11 cellular contexts compared by ENCODE assay signal in the genomic region with DNA sequence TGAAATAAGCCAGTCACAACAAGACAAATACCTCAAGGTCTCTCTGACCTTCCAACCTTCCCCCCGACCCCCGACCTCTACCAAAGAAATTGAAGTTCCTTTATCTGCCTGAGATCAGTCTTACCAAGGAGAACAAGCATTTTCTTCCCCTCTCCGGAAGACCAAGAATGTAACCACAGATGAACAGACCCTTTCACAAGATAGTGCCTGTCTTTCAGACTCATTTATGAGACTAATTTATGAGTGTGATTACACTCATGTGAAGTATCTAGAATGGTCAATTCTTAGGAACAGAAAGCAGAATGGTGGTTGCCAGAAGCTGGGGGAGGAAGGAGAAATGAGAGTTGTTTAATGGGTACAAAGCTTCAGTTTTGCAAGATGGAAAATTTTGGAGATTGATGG.
DNase-seq lines count a peak whose midpoint lies in the region; ATAC-seq and TF ChIP-seq lines count a peak whose summit lies in the region.
"Had no signal": no experiment of that assay in that cellular context is flagged by ENCODE, and none has a peak within 500 bp of the region (broad histone marks: within the 10 kb centered on the region; RNA-seq: fewer than 3 reads in every experiment).

No MANE protein-coding gene starts in this region.

- H2AFZ ChIP-seq in OCI-LY7 (ENCODE audit: low read length) (peak overlapping the region; percentile 92), mesenchymal stem cell (ENCODE audit: low read depth, low read length) (no peak overlapping the region)
- H2AFZ ChIP-seq: parathyroid adenoma had no signal

- H2BK5ac ChIP-seq in mesenchymal stem cell (ENCODE audit: low read depth, low read length, poor library complexity, severe bottlenecking), result no peak overlapping the region

- peaks cover 30% of the 10 kb centered on the region for H3K4me1 ChIP-seq in OCI-LY7 (ENCODE audit: insufficient read depth, low read length, poor library complexity, severe bottlenecking)
- no peaks in the 10 kb centered on the region for H3K4me1 ChIP-seq in mesenchymal stem cell (ENCODE audit: control insufficient read depth, insufficient read depth, low read depth, low read length)
- H3K4me1 ChIP-seq: parathyroid adenoma had no signal

- BruUV-seq in OCI-LY7 (replicated peaks; lab: Mats Ljungman, UMichigan), result no TSS peak

- ATAC-seq in GM21723 (IDR thresholded peaks at IDR 0.05; ENCODE audit: unreplicated experiment) (peak; percentile 65), HG03354 (IDR thresholded peaks at IDR 0.05; ENCODE audit: poor library complexity, severe bottlenecking, unreplicated experiment) (no peak)

- no peak overlapping the region for H3K14ac ChIP-seq in mesenchymal stem cell (ENCODE audit: low read length in 2 of 2)

- H2BK120ac ChIP-seq in mesenchymal stem cell (ENCODE audit: low read depth, low read length), result no peak overlapping the region

- no peak overlapping the region for H2AK5ac ChIP-seq in mesenchymal stem cell (ENCODE audit: low read length, severe bottlenecking)

- H3K4ac ChIP-seq in mesenchymal stem cell (ENCODE audit: low read depth in 1 of 2, low read length in 2 of 2), result no peak overlapping the region

- H4K20me1 ChIP-seq in OCI-LY7 (ENCODE audit: insufficient read depth, low read length), result no peaks in the 10 kb centered on the region

- H3K9me3 ChIP-seq in OCI-LY7 (ENCODE audit: low read length), result no peaks in the 10 kb centered on the region; the same call in 1 of the 2 replicates
- H3K9me3 ChIP-seq in mesenchymal stem cell (ENCODE audit: control insufficient read depth, low read length), result no peaks in the 10 kb centered on the region

- peaks cover 2% of the 10 kb centered on the region for H3K79me1 ChIP-seq in mesenchymal stem cell (replicated peaks; ENCODE audit: low read length, poor library complexity, severe bottlenecking)

- no peak overlapping the region for H4K91ac ChIP-seq in mesenchymal stem cell (ENCODE audit: low read length)

- H3K9ac ChIP-seq in mesenchymal stem cell (ENCODE audit: low read length), result no peak overlapping the region
- H3K9ac ChIP-seq: parathyroid adenoma had no signal

- H3K79me2 ChIP-seq in OCI-LY7 (ENCODE audit: insufficient read depth, low read depth, low read length), result no peaks in the 10 kb centered on the region
- H3K79me2 ChIP-seq: parathyroid adenoma had no signal

- H3K27me3 ChIP-seq in mesenchymal stem cell (ENCODE audit: control insufficient read depth in 1 of 2, insufficient read depth in 1 of 2, low read length in 2 of 2), result no peaks in the 10 kb centered on the region

- no peaks in the 10 kb centered on the region for H3K9me2 ChIP-seq in OCI-LY7 (ENCODE audit: insufficient read depth, low read length)

- peak overlapping the region; percentile 61 for H3K4me2 ChIP-seq in OCI-LY7 (ENCODE audit: low read length)
- H3K4me2 ChIP-seq in mesenchymal stem cell (ENCODE audit: low read length, poor library complexity, severe bottlenecking), result no peak overlapping the region

- no peak overlapping the region for H3K4me3 ChIP-seq in OCI-LY7 (ENCODE audit: low read depth, low read length, poor library complexity, severe bottlenecking)
- no peak overlapping the region for H3K4me3 ChIP-seq in mesenchymal stem cell (ENCODE audit: insufficient read depth in 1 of 2, low read depth in 1 of 2, low read length in 2 of 2)

- H3K23ac ChIP-seq in mesenchymal stem cell (ENCODE audit: low read length in 2 of 2), result no peak overlapping the region

- H3K27ac ChIP-seq in OCI-LY7 (ENCODE audit: low read depth, low read length, poor library complexity, severe bottlenecking) (peak overlapping the region; percentile 79), mesenchymal stem cell (ENCODE audit: low read length, poor library complexity, severe bottlenecking) (no peak overlapping the region)
- H3K27ac ChIP-seq: parathyroid adenoma had no signal

- no peak overlapping the region for H4K8ac ChIP-seq in mesenchymal stem cell (ENCODE audit: low read length)

- intact Hi-C loops in OCI-LY7 (cut with micrococcal nuclease; ENCODE audit: unreplicated experiment), result loop anchor here (1.0 kb wide), 1 partner anchor 94 kb away; no protein-coding TSS in a partner anchor

- POLR2A ChIA-PET in OCI-LY7 (lab: Charles Lee), result interaction anchor here (0.7 to 3.3 kb wide), 5 partner anchors 9 to 861 kb away, joined by 3 to 14 read pairs (median 3); no protein-coding TSS in a partner anchor

- DNase-seq in GF-D8 (lab: John Stamatoyannopoulos, UW), result peak; percentile 60
- DNase-seq in OCI-LY7 (ENCODE audit: low spot score), result no peak
- DNase-seq in mesenchymal stem cell, result peak; percentile 26
- DNase-seq in Ammon's horn (ENCODE audit: low spot score), result no peak
- no peak for DNase-seq in ureter (ENCODE audit: low spot score)
- no peak for DNase-seq in activated gamma-delta T cell (lab: John Stamatoyannopoulos, UW)
- DNase-seq: activated naive CD8-positive, alpha-beta T cell treated with anti-CD3 and anti-CD28 coated beads, Interleukin-2, amount 10 ng/mL, durations not matched to agents 7 days and 5 days; NCI-H446 had no signal

- H2BK12ac ChIP-seq in mesenchymal stem cell (ENCODE audit: low read length in 2 of 2), result no peak overlapping the region

- 24% methylated on average over 2 of the region's 3 CpGs for WGBS in mesenchymal stem cell

- TF ChIP-seq CTCF in OCI-LY7 (conservative IDR thresholded peaks at IDR 0.05; ENCODE audit: low read length), result no peak

- H3K36me3 ChIP-seq in OCI-LY7 (ENCODE audit: insufficient read depth, low read length) (no peaks in the 10 kb centered on the region; the same call in 1 of the 2 replicates), mesenchymal stem cell (ENCODE audit: control insufficient read depth in 1 of 2, insufficient read depth in 2 of 2, low read depth in 1 of 2, low read length in 2 of 2) (no peaks in the 10 kb centered on the region)

- no peak overlapping the region for H2BK15ac ChIP-seq in mesenchymal stem cell (ENCODE audit: low read depth, poor library complexity, severe bottlenecking)

- CTCF ChIA-PET in OCI-LY7 (lab: Charles Lee; ENCODE audit: unreplicated experiment), result interaction anchor here (0.6 kb wide), 1 partner anchor 14 kb away, joined by 5 read pairs; no protein-coding TSS in a partner anchor

- no peak overlapping the region for H3K18ac ChIP-seq in mesenchymal stem cell (ENCODE audit: low read depth in 1 of 2, low read length in 2 of 2)

Comparison
In these comparisons a context has a peak if more than half of its experiments do, and no peak if none do; other contexts are left out.
1. DNase-seq: peak in GF-D8 (single experiment) and mesenchymal stem cell (single experiment); none in OCI-LY7 (single experiment), Ammon's horn (single experiment), ureter (single experiment) and activated gamma-delta T cell (single experiment).